22 cellular contexts compared by ENCODE assay signal in genomic region chr4:17797808-17798207, GRCh38. TPM values are rescaled to one million over a fixed set of nuclear protein-coding genes. Genes with fewer than 3 reads are reported as not detected.
"Had no signal": no experiment of that assay in that cellular context is flagged by ENCODE, and none has a peak within 500 bp of the region (broad histone marks: within the 10 kb centered on the region; RNA-seq: fewer than 3 reads in every experiment).

No MANE protein-coding gene starts in this region.

- FAIRE-seq: colon, islet of Langerhans, pancreas had no signal

- H3K27ac Mint-ChIP-seq: stimulated activated memory B cell treated with anti-CD40 and anti-IgM and Interleukin-4, amounts not matched to agents 10 μg/mL and 1 μg/mL and 100 μg/mL, for 72 hours; WTC11 had no signal

- H3K4me3 Mint-ChIP-seq: naive B cell; stimulated activated memory B cell treated with anti-CD40 and anti-IgM and Interleukin-4, amounts not matched to agents 10 μg/mL and 1 μg/mL and 100 μg/mL, for 72 hours; WTC11 had no signal

- H3K27me3 ChIP-seq: body of pancreas, foreskin keratinocyte, pancreas, sigmoid colon, upper lobe of left lung had no signal

- H3K27me3 Mint-ChIP-seq: naive B cell; stimulated activated memory B cell treated with anti-CD40 and anti-IgM and Interleukin-4, amounts not matched to agents 10 μg/mL and 1 μg/mL and 100 μg/mL, for 72 hours had no signal

- H3K9me3 Mint-ChIP-seq: naive B cell; stimulated activated memory B cell treated with anti-CD40 and anti-IgM and Interleukin-4, amounts not matched to agents 10 μg/mL and 1 μg/mL and 100 μg/mL, for 72 hours; WTC11 had no signal

- H3K9me3 ChIP-seq: body of pancreas, mucosa of descending colon, pancreas, sigmoid colon, thoracic aorta, upper lobe of left lung had no signal

- H3K4me3 ChIP-seq: body of pancreas, mucosa of descending colon, pancreas, sigmoid colon, thoracic aorta, upper lobe of left lung had no signal

- H3K27ac ChIP-seq: body of pancreas, foreskin keratinocyte, pancreas, sigmoid colon, thoracic aorta, upper lobe of left lung had no signal

- H3K4me1 ChIP-seq: body of pancreas, foreskin keratinocyte, pancreas, sigmoid colon, upper lobe of left lung had no signal

- H3K4me1 Mint-ChIP-seq: WTC11 had no signal

- DNase-seq: activated CD4-positive, alpha-beta T cell treated with anti-CD3 and anti-CD28 coated beads for 4 hours; activated naive CD4-positive, alpha-beta T cell treated with Interleukin-2 at 50 U/mL for 16 hours; body of pancreas; foreskin keratinocyte; glutamatergic neuron; hippocampal formation; left cardiac atrium; mesenchymal stem cell; mucosa of descending colon; naive B cell; pancreas; sigmoid colon; stimulated activated CD4-positive, alpha-beta T cell treated with anti-CD3 and anti-CD28 coated beads, Interleukin-4, amount 100 ng/mL, for 24 hours; upper lobe of left lung had no signal

- ATAC-seq: body of pancreas; foreskin keratinocyte; left cardiac atrium; mucosa of descending colon; pancreas; stimulated activated memory B cell treated with anti-CD40 and anti-IgM and Interleukin-4, amounts not matched to agents 10 μg/mL and 1 μg/mL and 100 μg/mL, for 72 hours; WTC11 had no signal

RNA-seq across cellular contexts. Expression of gene FAM184B, which starts 16.4 kb away (rescaled TPM):
- total RNA-seq: activated CD8-positive, alpha-beta memory T cell treated with anti-CD3 and anti-CD28 coated beads for 36 hours; body of pancreas; fibroblast of lung; foreskin keratinocyte; pancreas; sigmoid colon; T-helper 2 cell treated with Interferon-gamma antibody and Interleukin-4, amounts not matched to agents 100 ng/mL and 5 ng/mL, for 36 hours; thoracic aorta had no signal
- polyA plus RNA-seq: fibroblast of lung had no signal
